11 cellular contexts compared by ENCODE assay signal in genomic region chr19:38452430-38453366, GRCh38. TPM values are rescaled to one million over a fixed set of nuclear protein-coding genes. Genes with fewer than 3 reads are reported as not detected.
DNase-seq lines count a peak whose midpoint lies in the region; ATAC-seq and TF ChIP-seq lines count a peak whose summit lies in the region.
"Had no signal": no experiment of that assay in that cellular context is flagged by ENCODE, and none has a peak within 500 bp of the region (broad histone marks: within the 10 kb centered on the region; RNA-seq: fewer than 3 reads in every experiment).

No MANE protein-coding gene starts in this region.

- no peaks in the 10 kb centered on the region for H4K20me1 ChIP-seq in SK-N-SH (ENCODE audit: insufficient read depth)

- no peak for TF ChIP-seq POLR2A in vagina (IDR thresholded peaks at IDR 0.05)
- no peak for TF ChIP-seq POLR2A in suprapubic skin (IDR thresholded peaks at IDR 0.05)

- ATAC-seq in HG03521 (IDR thresholded peaks at IDR 0.05; ENCODE audit: unreplicated experiment), result no peak

- no peak overlapping the region for H3K27ac ChIP-seq in SK-N-SH (ENCODE audit: low read depth in 2 of 2, low read length in 1 of 2)
- H3K27ac ChIP-seq in vagina, result no peak overlapping the region
- H3K27ac ChIP-seq in suprapubic skin, result no peak overlapping the region

- H3K4me1 ChIP-seq in BE2C (no peaks in the 10 kb centered on the region), SK-N-SH (ENCODE audit: control insufficient read depth in 1 of 2, insufficient read depth in 2 of 2, low read depth in 1 of 2, low read length in 1 of 2) (no peaks in the 10 kb centered on the region), vagina (no peaks in the 10 kb centered on the region), suprapubic skin (no peaks in the 10 kb centered on the region)

- peak; percentile 87 for DNase-seq in BE2C
- peak; percentile 61 for DNase-seq in Daoy (ENCODE audit: low read depth)
- DNase-seq in SK-N-SH, result peak; percentile 69
- peak; percentile 99 for DNase-seq in iPS-NIHi7 (ENCODE audit: extremely low spot score)
- no peak for DNase-seq in vagina (ENCODE audit: extremely low spot score in 2 of 2)
- DNase-seq in suprapubic skin (ENCODE audit: low spot score in 2 of 2), result no peak
- DNase-seq: activated T-cell treated with anti-CD3 and anti-CD28 coated beads, Interleukin-2, amount 50 U/mL, for 4 hours; NCI-H2081 treated with DMSO at 0.1 percent for 48 hours; SIG-M5 had no signal

- POLR2A ChIA-PET in SK-N-SH (lab: Yijun Ruan, JAX), result no interaction called here

- TF ChIP-seq RAD21 in SK-N-SH (IDR thresholded peaks at IDR 0.05; ENCODE audit: low read length), result no peak

- H3K9ac ChIP-seq in SK-N-SH, result no peak overlapping the region

- no peak for TF ChIP-seq EP300 in SK-N-SH (IDR thresholded peaks at IDR 0.05; ENCODE audit: borderline replicate concordance in 1 of 2, low read depth in 1 of 2, low read length in 1 of 2)
- TF ChIP-seq EP300 in suprapubic skin (IDR thresholded peaks at IDR 0.05), result no peak

- H3F3A ChIP-seq in SK-N-SH (replicated peaks; ENCODE audit: insufficient read depth), result no peaks in the 10 kb centered on the region

- peaks cover 3% of the 10 kb centered on the region; the same call in 1 of the 2 replicates for H3K9me3 ChIP-seq in BE2C
- H3K9me3 ChIP-seq in SK-N-SH, result no peaks in the 10 kb centered on the region
- no peaks in the 10 kb centered on the region for H3K9me3 ChIP-seq in vagina
- H3K9me3 ChIP-seq in suprapubic skin, result no peaks in the 10 kb centered on the region

- H3K9me2 ChIP-seq in SK-N-SH, result no peaks in the 10 kb centered on the region

- H3K27me3 ChIP-seq in BE2C, result no peaks in the 10 kb centered on the region
- H3K27me3 ChIP-seq in SK-N-SH (ENCODE audit: insufficient read depth), result no peaks in the 10 kb centered on the region
- H3K27me3 ChIP-seq in vagina, result no peaks in the 10 kb centered on the region
- no peaks in the 10 kb centered on the region for H3K27me3 ChIP-seq in suprapubic skin

- 73% methylated on average over 41 of the region's 45 CpGs for WGBS in SK-N-SH (ENCODE audit: low lambda C conversion rate)
- 74% methylated on average over 39 of the region's 45 CpGs for WGBS in suprapubic skin

- H3K4me2 ChIP-seq in SK-N-SH, result no peak overlapping the region

- TF ChIP-seq CTCF in BE2C (IDR thresholded peaks at IDR 0.05; ENCODE audit: low read depth, low read length) (no peak), SK-N-SH (IDR thresholded peaks at IDR 0.05) (no peak), vagina (IDR thresholded peaks at IDR 0.05) (no peak), suprapubic skin (IDR thresholded peaks at IDR 0.05) (no peak)

- no peaks in the 10 kb centered on the region for H3K36me3 ChIP-seq in BE2C
- no peaks in the 10 kb centered on the region for H3K36me3 ChIP-seq in SK-N-SH (replicated peaks in 1 of 2; ENCODE audit: control insufficient read depth in 1 of 2, insufficient read depth in 2 of 2, low read length in 1 of 2)
- no peaks in the 10 kb centered on the region for H3K36me3 ChIP-seq in vagina
- H3K36me3 ChIP-seq in suprapubic skin, result no peaks in the 10 kb centered on the region

- no peak overlapping the region for H2AFZ ChIP-seq in SK-N-SH (ENCODE audit: low read depth)

- CTCF ChIA-PET in SK-N-SH (lab: Yijun Ruan, JAX), result interaction anchor here (0.9 kb wide), 1 partner anchor 182 kb away, joined by 5 read pairs; no protein-coding TSS in a partner anchor

- H3K4me3 ChIP-seq in BE2C (ENCODE audit: low read depth, low read length) (no peak overlapping the region), SK-N-SH (ENCODE audit: low read depth in 2 of 2, low read length in 1 of 2) (no peak overlapping the region), vagina (no peak overlapping the region), suprapubic skin (no peak overlapping the region)

- H3K79me2 ChIP-seq in SK-N-SH (ENCODE audit: insufficient read depth), result no peaks in the 10 kb centered on the region

- intact Hi-C loops in vagina (cut with DNase I), result no loop called here

TF ChIP-seq in SK-N-SH, 30 proteins besides CTCF, POLR2A, EP300 and RAD21:
- no peak for TF ChIP-seq POLR2AphosphoS5 (IDR thresholded peaks at IDR 0.05; ENCODE audit: low read depth, low read length)
- TF ChIP-seq NFIC (IDR thresholded peaks at IDR 0.05; ENCODE audit: borderline replicate concordance), result no peak
- no peak for TF ChIP-seq RFX5 (IDR thresholded peaks at IDR 0.05; ENCODE audit: low read length)
- TF ChIP-seq PBX3 (IDR thresholded peaks at IDR 0.05), result no peak
- no peak for TF ChIP-seq RCOR1 (IDR thresholded peaks at IDR 0.05; ENCODE audit: low read length)
- TF ChIP-seq SMC3 (IDR thresholded peaks at IDR 0.05; ENCODE audit: low read depth, low read length), result no peak
- TF ChIP-seq FOXJ3 (CRISPR knock-in tag; IDR thresholded peaks at IDR 0.05), result no peak

RNA-seq across cellular contexts. Expression of gene RYR1, which starts 19.2 kb away (rescaled TPM):
- 1.0 TPM for polyA plus RNA-seq in BE2C (2012; ENCODE audit: insufficient read depth, insufficient read length, low read depth)
- 0.03 and 0.11 TPM in 2 replicates for total RNA-seq in Daoy (2014; rRNA removed; shearing (Covaris generic))
- under 0.01 TPM in 2 replicates for polyA plus RNA-seq in SK-N-SH (2012; rRNA removed)
- polyA plus RNA-seq in SK-N-SH (2012; cell fraction: cytosol; rRNA removed), result under 0.01 TPM in 2 replicates
- 0.02 and 0.08 TPM in 2 replicates for polyA plus RNA-seq in SK-N-SH (2012; cell fraction: nucleus; rRNA removed)
- total RNA-seq in vagina (1.5 TPM), suprapubic skin (10 to 100 TPM in 3 of 4 donors, 1 to 10 TPM in 1; 8.4 to 26.1 (median 13.1) TPM)

RNA-seq across cellular contexts. Expression of gene RASGRP4, which starts 26.7 kb away (rescaled TPM):
- not detected for polyA plus RNA-seq in BE2C (2012; ENCODE audit: insufficient read depth, insufficient read length, low read depth)
- not detected in 2 replicates for total RNA-seq in Daoy (2014; rRNA removed; shearing (Covaris generic))
- not detected in 2 replicates for polyA plus RNA-seq in SK-N-SH (2012; rRNA removed)
- polyA plus RNA-seq in SK-N-SH (2012; cell fraction: cytosol; rRNA removed), result not detected in 2 replicates
- polyA plus RNA-seq in SK-N-SH (2012; cell fraction: nucleus; rRNA removed), result not detected in 2 replicates
- total RNA-seq in vagina, result 2.9 TPM
- total RNA-seq in suprapubic skin, result 1 to 10 TPM in 3 of 4 donors, under 1 TPM in 1; 0.91 to 2.3 (median 1.6) TPM
- total RNA-seq: fibroblast of villous mesenchyme had no signal

RNA-seq across cellular contexts. Expression of gene FAM98C, which starts 49.8 kb away (rescaled TPM):
- 32.1 TPM for polyA plus RNA-seq in BE2C (2012; ENCODE audit: insufficient read depth, insufficient read length, low read depth)
- 19.0 and 21.9 TPM in 2 replicates for total RNA-seq in Daoy (2014; rRNA removed; shearing (Covaris generic))
- polyA plus RNA-seq in SK-N-SH (2012; rRNA removed), result 24.9 and 26.7 TPM in 2 replicates
- polyA plus RNA-seq in SK-N-SH (2012; cell fraction: cytosol; rRNA removed), result 10.6 and 16.0 TPM in 2 replicates
- polyA plus RNA-seq in SK-N-SH (2012; cell fraction: nucleus; rRNA removed), result 64.7 and 94.3 TPM in 2 replicates
- total RNA-seq in vagina (32.7 TPM), suprapubic skin (10 to 100 TPM; 32.6 to 45.6 (median 36.7) TPM)

Comparison
In these comparisons a context has a peak if more than half of its experiments do, and no peak if none do; other contexts are left out.
1. DNase-seq: peak in BE2C (single experiment), Daoy (single experiment), SK-N-SH (single experiment) and iPS-NIHi7 (single experiment); none in vagina (0 of 2) and suprapubic skin (0 of 2).